Comparison of ENCODE assay signal across 7 cellular contexts in the genomic region with DNA sequence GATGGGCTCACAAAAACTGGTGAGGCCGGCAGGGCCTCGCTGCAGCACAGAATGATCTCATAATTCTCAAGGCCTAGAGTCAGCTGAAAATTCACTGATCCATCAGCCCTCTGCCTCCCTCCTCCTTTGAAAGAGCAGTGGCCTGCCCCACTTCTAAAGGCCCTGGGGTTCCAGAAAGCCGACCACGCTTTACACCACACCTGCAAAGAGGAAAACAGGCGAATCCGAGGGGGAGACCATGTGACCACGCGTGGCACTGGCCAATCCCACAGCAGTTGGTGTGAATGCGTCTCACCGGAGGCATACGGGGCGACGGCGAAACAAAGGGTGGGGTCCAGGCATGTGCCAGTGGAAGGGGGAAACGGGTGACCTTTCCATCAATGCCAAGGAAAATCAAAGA.
DNase-seq lines count a peak whose midpoint lies in the region; ATAC-seq and TF ChIP-seq lines count a peak whose summit lies in the region.
"Not testable (repeated sequence)": the region's sequence is repeated elsewhere in the genome, so short reads cannot be mapped to it uniquely, and the experiment has no call there.

No MANE protein-coding gene starts in this region.

- not testable (repeated sequence) for H3K36me3 ChIP-seq in Loucy (ENCODE audit: insufficient read depth, low read length); body of pancreas (replicated peaks in 1 of 2; ENCODE audit: insufficient read depth in 1 of 2, low read depth in 2 of 2); mesodermal cell (ENCODE audit: control insufficient read depth, insufficient read depth, low read length); skeletal muscle satellite cell (ENCODE audit: insufficient read depth, low read length)

- H3K36me3 Mint-ChIP-seq in activated CD8-positive, alpha-beta memory T cell treated with anti-CD3 and anti-CD28 coated beads, Interleukin-2, amount 10 ng/mL, durations not matched to agents 7 days and 5 days: not testable (repeated sequence)

- TF ChIP-seq CTCF in Loucy (conservative IDR thresholded peaks at IDR 0.05; ENCODE audit: low read length); body of pancreas (IDR thresholded peaks at IDR 0.05); foreskin keratinocyte (conservative IDR thresholded peaks at IDR 0.05): not testable (repeated sequence)

- not testable (repeated sequence) for H4K20me1 ChIP-seq in Loucy (ENCODE audit: insufficient read depth, low read length, poor library complexity, severe bottlenecking)

- not testable (repeated sequence) for H3K4me1 Mint-ChIP-seq in activated CD8-positive, alpha-beta memory T cell treated with anti-CD3 and anti-CD28 coated beads, Interleukin-2, amount 10 ng/mL, durations not matched to agents 7 days and 5 days

- H3K9me2 ChIP-seq in Loucy (replicated peaks; ENCODE audit: low read depth, low read length): not testable (repeated sequence)

- 0 to 1% methylated on average over 4 to 8 of the region's 15 CpGs for WGBS in body of pancreas, 2 donors
- no CpG with 5 or more reads among the region's 15 CpGs for WGBS in mesodermal cell (ENCODE audit: insufficient coverage in 2 of 2), 2 experiments

- intact Hi-C loops in body of pancreas (cut with DNase I): not testable (repeated sequence)

- H3K27me3 ChIP-seq in Loucy (ENCODE audit: insufficient read depth, low read length, poor library complexity, severe bottlenecking); body of pancreas; foreskin keratinocyte; skeletal muscle satellite cell (ENCODE audit: control insufficient read depth, insufficient read depth, low read length): not testable (repeated sequence)

- peak overlapping the region; percentile 64 for H3K4me3 Mint-ChIP-seq in activated CD8-positive, alpha-beta memory T cell treated with anti-CD3 and anti-CD28 coated beads, Interleukin-2, amount 10 ng/mL, durations not matched to agents 7 days and 5 days

- H3K79me2 ChIP-seq in Loucy (ENCODE audit: insufficient read depth, low read length): not testable (repeated sequence)

- not testable (repeated sequence) for H3K4me2 ChIP-seq in Loucy (ENCODE audit: low read depth, low read length, poor library complexity, severe bottlenecking)
- H3K4me2 ChIP-seq in skeletal muscle satellite cell (ENCODE audit: low read length): peak overlapping the region; percentile 67

- H3K9me3 Mint-ChIP-seq in activated CD8-positive, alpha-beta memory T cell treated with anti-CD3 and anti-CD28 coated beads, Interleukin-2, amount 10 ng/mL, durations not matched to agents 7 days and 5 days (ENCODE audit: low read depth): not testable (repeated sequence)

- H2AFZ ChIP-seq in Loucy (ENCODE audit: low read length): not testable (repeated sequence)

- CTCF ChIA-PET in activated CD8-positive, alpha-beta memory T cell treated with anti-CD3 and anti-CD28 coated beads, Interleukin-2, amount 10 ng/mL, durations not matched to agents 7 days and 5 days (lab: Charles Lee): not testable (repeated sequence)

- not testable (repeated sequence) for H3K9me3 ChIP-seq in Loucy (ENCODE audit: insufficient read depth, low read depth, low read length); body of pancreas; mesodermal cell (ENCODE audit: control insufficient read depth, low read length); skeletal muscle satellite cell (replicated peaks; ENCODE audit: low read length)

- H3K27ac ChIP-seq in body of pancreas: peak overlapping the region in 3 of 4 donors; percentile 52 to 59 (median 58)
- not testable (repeated sequence) for H3K27ac ChIP-seq in foreskin keratinocyte; mesodermal cell (ENCODE audit: low read depth, low read length, severe bottlenecking)

- H3K27ac Mint-ChIP-seq in activated CD8-positive, alpha-beta memory T cell treated with anti-CD3 and anti-CD28 coated beads, Interleukin-2, amount 10 ng/mL, durations not matched to agents 7 days and 5 days: not testable (repeated sequence)

- not testable (repeated sequence) for H3K27me3 Mint-ChIP-seq in activated CD8-positive, alpha-beta memory T cell treated with anti-CD3 and anti-CD28 coated beads, Interleukin-2, amount 10 ng/mL, durations not matched to agents 7 days and 5 days

- DNase-seq in activated CD8-positive, alpha-beta memory T cell treated with anti-CD3 and anti-CD28 coated beads, Interleukin-2, amount 10 ng/mL, durations not matched to agents 7 days and 5 days: peak; percentile 44
- peak; percentile 3 to 41 (median 26) for DNase-seq in body of pancreas
- not testable (repeated sequence) for DNase-seq in foreskin keratinocyte

- not testable (repeated sequence) for H3K4me1 ChIP-seq in Loucy (ENCODE audit: insufficient read depth, low read length, poor library complexity, severe bottlenecking); body of pancreas; foreskin keratinocyte; mesodermal cell (ENCODE audit: control insufficient read depth, insufficient read depth, low read length, poor library complexity, severe bottlenecking); skeletal muscle satellite cell (ENCODE audit: control insufficient read depth, insufficient read depth, low read length)

- TF ChIP-seq POLR2A in body of pancreas (IDR thresholded peaks at IDR 0.05): not testable (repeated sequence)

- peak overlapping the region; percentile 55 for H3K4me3 ChIP-seq in Loucy (ENCODE audit: low read length, poor library complexity, severe bottlenecking)
- H3K4me3 ChIP-seq in body of pancreas: not testable (repeated sequence)
- H3K4me3 ChIP-seq in mesodermal cell (ENCODE audit: extremely low read depth, insufficient read depth, low read length, poor library complexity, severe bottlenecking): peak overlapping the region; percentile 21
- H3K4me3 ChIP-seq in skeletal muscle satellite cell (ENCODE audit: low read length): peak overlapping the region; percentile 58

- not testable (repeated sequence) for H3F3A ChIP-seq in Loucy (ENCODE audit: low read depth)

- ATAC-seq in GM18861 (IDR thresholded peaks at IDR 0.05; ENCODE audit: unreplicated experiment) (peak; percentile 14), body of pancreas (peak; percentile 19), foreskin keratinocyte (peak; percentile 56)
- not testable (repeated sequence) for ATAC-seq in activated CD8-positive, alpha-beta memory T cell treated with anti-CD3 and anti-CD28 coated beads, Interleukin-2, amount 10 ng/mL, durations not matched to agents 7 days and 5 days

- not testable (repeated sequence) for H3K9ac ChIP-seq in Loucy (ENCODE audit: low read depth, low read length, poor library complexity, severe bottlenecking); skeletal muscle satellite cell (ENCODE audit: low read depth, low read length)
